Comparison of ENCODE assay signal across 1 cellular context in the genomic region with DNA sequence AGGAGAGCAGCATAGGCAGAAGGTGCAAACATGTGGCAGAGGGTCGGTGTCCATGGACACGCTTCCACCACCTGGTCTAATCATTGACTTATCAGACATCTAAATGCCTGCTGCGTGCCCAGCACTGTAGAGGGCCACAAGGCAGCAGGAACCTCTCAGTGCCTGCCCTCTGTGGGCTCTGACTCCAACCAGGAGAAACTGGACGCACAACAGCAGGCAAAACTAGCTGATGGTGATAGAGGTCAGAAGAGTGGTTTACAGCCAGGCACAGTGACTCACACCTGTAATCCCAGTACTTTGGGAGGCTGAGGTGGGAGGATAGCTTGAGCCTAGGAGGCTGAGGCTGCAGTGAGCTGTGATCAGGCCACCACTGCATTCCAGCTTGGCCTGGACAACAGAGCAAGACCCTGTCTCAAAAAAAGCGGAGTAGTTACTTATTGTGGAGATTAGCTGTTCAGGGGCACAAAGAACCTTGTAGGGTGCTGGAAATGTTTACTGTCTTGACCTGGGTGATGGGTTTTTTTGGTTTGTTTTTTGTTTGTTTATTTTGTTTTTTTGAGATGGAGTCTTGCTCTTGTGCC.
TF ChIP-seq lines count a peak whose summit lies in the region.

No MANE protein-coding gene starts in this region.

TF ChIP-seq in H1, 55 proteins besides CTCF, POLR2A, EP300 and RAD21:
- TF ChIP-seq POLR2AphosphoS5 (IDR thresholded peaks at IDR 0.05; ENCODE audit: low read depth, low read length) (no peak), BACH1 (IDR thresholded peaks at IDR 0.05; ENCODE audit: low read length) (no peak), GABPA (IDR thresholded peaks at IDR 0.05; ENCODE audit: borderline replicate concordance, insufficient read depth, low read length) (no peak), GTF2F1 (IDR thresholded peaks at IDR 0.05; ENCODE audit: borderline replicate concordance, low read depth, low read length) (no peak), SUZ12 (IDR thresholded peaks at IDR 0.05; ENCODE audit: low read length) (no peak), CBX5 (IDR thresholded peaks at IDR 0.05; ENCODE audit: low read depth, low read length) (no peak), KDM4A (IDR thresholded peaks at IDR 0.05; ENCODE audit: low read depth, low read length, severe bottlenecking) (no peak), ASH2L (IDR thresholded peaks at IDR 0.05; ENCODE audit: low read length) (no peak), JUND (IDR thresholded peaks at IDR 0.05; ENCODE audit: low read length) (no peak), KDM5A (IDR thresholded peaks at IDR 0.05; ENCODE audit: low read length) (no peak), KDM1A (IDR thresholded peaks at IDR 0.05; ENCODE audit: borderline replicate concordance, low read length) (no peak), JUN (IDR thresholded peaks at IDR 0.05; ENCODE audit: low read depth, low read length) (no peak), HDAC6 (IDR thresholded peaks at IDR 0.05; ENCODE audit: low read depth, low read length) (no peak), CBX8 (IDR thresholded peaks at IDR 0.05; ENCODE audit: borderline replicate concordance, low read depth, low read length) (no peak)
